29 cellular contexts compared by ENCODE assay signal in the genomic region with DNA sequence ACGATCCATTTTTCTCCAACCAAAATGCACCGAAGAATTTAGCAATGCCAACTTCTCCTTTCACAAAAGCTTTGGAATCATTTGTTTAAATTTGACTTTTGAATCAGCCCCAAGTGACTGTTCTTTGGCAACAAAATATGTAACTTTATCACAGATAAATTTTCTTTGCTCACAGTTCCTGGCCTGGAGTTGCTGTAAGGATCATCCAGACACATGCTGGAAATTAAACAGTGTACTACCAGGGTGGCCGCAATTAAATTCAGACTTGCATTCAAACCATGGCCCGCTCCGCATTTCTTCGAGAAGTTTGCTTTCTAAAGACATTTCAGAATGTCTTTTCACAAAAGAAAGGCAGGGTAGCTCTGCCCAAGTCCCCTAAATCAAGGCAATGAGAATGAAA.
DNase-seq lines count a peak whose midpoint lies in the region; ATAC-seq and TF ChIP-seq lines count a peak whose summit lies in the region.
"Had no signal": no experiment of that assay in that cellular context is flagged by ENCODE, and none has a peak within 500 bp of the region (broad histone marks: within the 10 kb centered on the region; RNA-seq: fewer than 3 reads in every experiment).

No MANE protein-coding gene starts in this region.

- in situ Hi-C loops in IMR-90 (cut with MboI; ENCODE audit: low sequenced_read_pairs): no loop called here

- H2AK5ac ChIP-seq in IMR-90 (ENCODE audit: low read depth, low read length): no peak overlapping the region

- H2BK20ac ChIP-seq in IMR-90 (ENCODE audit: low read depth, low read length): no peak overlapping the region

- no peaks in the 10 kb centered on the region for H3K4me1 Mint-ChIP-seq in T-helper 2 cell treated with Interferon-gamma antibody and Interleukin-4, amounts not matched to agents 5 μg/mL and 100 μg/mL, for 36 hours (ENCODE audit: low read depth)
- H3K4me1 Mint-ChIP-seq: activated CD8-positive, alpha-beta memory T cell treated with anti-CD3 and anti-CD28 coated beads, Interleukin-2, amount 10 ng/mL, durations not matched to agents 7 days and 5 days; activated naive CD8-positive, alpha-beta T cell treated with anti-CD3 and anti-CD28 coated beads, Interleukin-2, amount 10 ng/mL, durations not matched to agents 7 days and 5 days; CD8-positive, alpha-beta memory T cell; central memory CD8-positive, alpha-beta T cell; naive B cell; stimulated activated effector memory CD8-positive, alpha-beta T cell treated with anti-CD3 and anti-CD28 coated beads, Interleukin-12 subunit alpha, Interleukin-12 subunit beta, amount 100 ng/mL, for 72 hours had no signal

- H3K27me3 ChIP-seq in IMR-90 (ENCODE audit: control insufficient read depth, insufficient read depth, low read length) (no peaks in the 10 kb centered on the region; the same call in 1 of the 2 replicates), esophagus muscularis mucosa (no peaks in the 10 kb centered on the region)
- H3K27me3 ChIP-seq: BE2C, esophagus squamous epithelium had no signal

- TF ChIP-seq CTCF in IMR-90 (conservative IDR thresholded peaks at IDR 0.05; ENCODE audit: low read depth, low read length) (no peak), esophagus muscularis mucosa (IDR thresholded peaks at IDR 0.05) (no peak)

- H3K9me1 ChIP-seq in IMR-90 (ENCODE audit: insufficient read depth, low read length): no peaks in the 10 kb centered on the region

- H3K79me1 ChIP-seq in IMR-90 (ENCODE audit: low read depth in 1 of 2, low read length in 2 of 2): no peaks in the 10 kb centered on the region

- no peak overlapping the region for H2BK5ac ChIP-seq in IMR-90 (ENCODE audit: low read depth, low read length, poor library complexity, severe bottlenecking)

- no peak overlapping the region for H2AK9ac ChIP-seq in IMR-90 (replicated peaks; ENCODE audit: low read depth, low read length, poor library complexity)

- H3K27ac Mint-ChIP-seq in T-helper 2 cell treated with Interferon-gamma antibody and Interleukin-4, amounts not matched to agents 5 μg/mL and 100 μg/mL, for 36 hours: no peak overlapping the region
- H3K27ac Mint-ChIP-seq: activated CD8-positive, alpha-beta memory T cell treated with anti-CD3 and anti-CD28 coated beads, Interleukin-2, amount 10 ng/mL, durations not matched to agents 7 days and 5 days; activated naive CD8-positive, alpha-beta T cell treated with anti-CD3 and anti-CD28 coated beads, Interleukin-2, amount 10 ng/mL, durations not matched to agents 7 days and 5 days; CD8-positive, alpha-beta memory T cell; naive B cell; stimulated activated effector memory CD8-positive, alpha-beta T cell treated with anti-CD3 and anti-CD28 coated beads, Interleukin-12 subunit alpha, Interleukin-12 subunit beta, amount 100 ng/mL, for 72 hours had no signal

- H3K4me3 ChIP-seq in IMR-90 (ENCODE audit: insufficient read depth, low read depth, low read length) (no peak overlapping the region), esophagus muscularis mucosa (peak overlapping the region in 1 of 4 donors; percentile 2)
- H3K4me3 ChIP-seq: PC-9, SK-N-MC had no signal

- CTCF ChIA-PET in IMR-90 (lab: Yijun Ruan, JAX): no interaction called here

- H3K36me3 ChIP-seq in IMR-90 (ENCODE audit: control insufficient read depth, insufficient read depth, low read length) (peaks cover 2% of the 10 kb centered on the region), esophagus muscularis mucosa (no peaks in the 10 kb centered on the region)
- H3K36me3 ChIP-seq: BE2C, esophagus squamous epithelium had no signal

- no peak overlapping the region for H4K5ac ChIP-seq in IMR-90 (ENCODE audit: low read depth, low read length)

- no peak overlapping the region for H3K23ac ChIP-seq in IMR-90 (ENCODE audit: low read depth, low read length)

- TF ChIP-seq RAD21 in IMR-90 (IDR thresholded peaks at IDR 0.05; ENCODE audit: low read length): no peak

- H2AFZ ChIP-seq in IMR-90 (replicated peaks; ENCODE audit: low read length, poor library complexity): no peak overlapping the region
- H2AFZ ChIP-seq: PC-9 had no signal

- H3K36me3 Mint-ChIP-seq in T-helper 2 cell treated with Interferon-gamma antibody and Interleukin-4, amounts not matched to agents 5 μg/mL and 100 μg/mL, for 36 hours (ENCODE audit: low read depth): no peaks in the 10 kb centered on the region
- H3K36me3 Mint-ChIP-seq: activated CD8-positive, alpha-beta memory T cell treated with anti-CD3 and anti-CD28 coated beads, Interleukin-2, amount 10 ng/mL, durations not matched to agents 7 days and 5 days; activated naive CD8-positive, alpha-beta T cell treated with anti-CD3 and anti-CD28 coated beads, Interleukin-2, amount 10 ng/mL, durations not matched to agents 7 days and 5 days; CD8-positive, alpha-beta memory T cell; naive B cell; stimulated activated effector memory CD8-positive, alpha-beta T cell treated with anti-CD3 and anti-CD28 coated beads, Interleukin-12 subunit alpha, Interleukin-12 subunit beta, amount 100 ng/mL, for 72 hours had no signal

- no peak for DNase-seq in IMR-90
- no peak for DNase-seq in esophagus muscularis mucosa (ENCODE audit: extremely low spot score)
- peak; percentile 34 for DNase-seq in midbrain (lab: John Stamatoyannopoulos, UW)
- DNase-seq in superior temporal gyrus (ENCODE audit: extremely low spot score): peak; percentile 68
- DNase-seq in DMS79 treated with DMSO at 0.1 percent for 48 hours (lab: John Stamatoyannopoulos, UW): no peak
- DNase-seq in T-helper 2 cell treated with Interferon-gamma antibody and Interleukin-4, amounts not matched to agents 5 μg/mL and 100 μg/mL, for 36 hours (ENCODE audit: low spot score): no peak
- DNase-seq: activated CD4-positive, CD25-positive, alpha-beta regulatory T cell; activated CD8-positive, alpha-beta memory T cell treated with anti-CD3 and anti-CD28 coated beads, Interleukin-2, amount 10 ng/mL, durations not matched to agents 7 days and 5 days; activated gamma-delta T cell; activated naive CD8-positive, alpha-beta T cell treated with anti-CD3 and anti-CD28 coated beads, Interleukin-2, amount 10 ng/mL, durations not matched to agents 7 days and 5 days; activated T-cell treated with anti-CD3 and anti-CD28 coated beads, Interleukin-2, amount 50 U/mL, for 4 hours; BE2C; CD8-positive, alpha-beta memory T cell; dermis blood vessel endothelial cell; EL; esophagus squamous epithelium; Karpas-422; left ventricle myocardium superior; naive B cell; NCI-H1417; NCI-H2029; NCI-H526; NK-92 treated with Interleukin-12 subunit alpha and Interleukin-12 subunit beta, amount 100 ng/mL, for 24 hours; PC-9 had no signal

- no peak overlapping the region for H4K91ac ChIP-seq in IMR-90 (ENCODE audit: insufficient read depth, low read depth, low read length)

- dilution Hi-C loops in IMR-90 (cut with HindIII; ENCODE audit: low sequenced_read_pairs, unreplicated experiment): no loop called here

- no peak overlapping the region for H3K4me3 Mint-ChIP-seq in T-helper 2 cell treated with Interferon-gamma antibody and Interleukin-4, amounts not matched to agents 5 μg/mL and 100 μg/mL, for 36 hours
- H3K4me3 Mint-ChIP-seq: activated CD8-positive, alpha-beta memory T cell treated with anti-CD3 and anti-CD28 coated beads, Interleukin-2, amount 10 ng/mL, durations not matched to agents 7 days and 5 days; activated naive CD8-positive, alpha-beta T cell treated with anti-CD3 and anti-CD28 coated beads, Interleukin-2, amount 10 ng/mL, durations not matched to agents 7 days and 5 days; activated T-cell treated with anti-CD3 and anti-CD28 coated beads, Interleukin-2, amount 50 U/mL, for 4 hours; CD8-positive, alpha-beta memory T cell; central memory CD8-positive, alpha-beta T cell; naive B cell; stimulated activated effector memory CD8-positive, alpha-beta T cell treated with anti-CD3 and anti-CD28 coated beads, Interleukin-12 subunit alpha, Interleukin-12 subunit beta, amount 100 ng/mL, for 72 hours had no signal

- H2BK120ac ChIP-seq in IMR-90 (ENCODE audit: low read depth, low read length): no peak overlapping the region

- WGBS in IMR-90 (ENCODE audit: extremely low coverage in 2 of 2, insufficient read length in 1 of 2), 2 experiments: 50% methylated on average over 1 of the region's 6 CpGs; no CpG with 5 or more reads in 1 of the 2 experiments
- WGBS in esophagus muscularis mucosa: 32% methylated on average over 6 of the region's 6 CpGs

- no peaks in the 10 kb centered on the region for H3K27me3 Mint-ChIP-seq in T-helper 2 cell treated with Interferon-gamma antibody and Interleukin-4, amounts not matched to agents 5 μg/mL and 100 μg/mL, for 36 hours (ENCODE audit: low read depth)
- H3K27me3 Mint-ChIP-seq: activated CD8-positive, alpha-beta memory T cell treated with anti-CD3 and anti-CD28 coated beads, Interleukin-2, amount 10 ng/mL, durations not matched to agents 7 days and 5 days had no signal

- no peak overlapping the region for H3K14ac ChIP-seq in IMR-90 (replicated peaks; ENCODE audit: low read depth, low read length)

- H4K8ac ChIP-seq in IMR-90 (ENCODE audit: low read depth in 2 of 2, low read length in 2 of 2): no peak overlapping the region

- no peak overlapping the region for H3K4ac ChIP-seq in IMR-90 (ENCODE audit: low read depth, low read length)

- H2BK15ac ChIP-seq in IMR-90 (ENCODE audit: low read depth, low read length): no peak overlapping the region

- no peaks in the 10 kb centered on the region for H3K9me3 ChIP-seq in IMR-90 (ENCODE audit: control insufficient read depth, insufficient read depth, low read length)
- H3K9me3 ChIP-seq in esophagus muscularis mucosa: no peaks in the 10 kb centered on the region
- H3K9me3 ChIP-seq: BE2C, esophagus squamous epithelium had no signal

- no peak overlapping the region for H3K9ac ChIP-seq in IMR-90 (ENCODE audit: low read depth, low read length)

- H3K9me3 Mint-ChIP-seq in T-helper 2 cell treated with Interferon-gamma antibody and Interleukin-4, amounts not matched to agents 5 μg/mL and 100 μg/mL, for 36 hours: no peaks in the 10 kb centered on the region
- H3K9me3 Mint-ChIP-seq: activated naive CD8-positive, alpha-beta T cell treated with anti-CD3 and anti-CD28 coated beads, Interleukin-2, amount 10 ng/mL, durations not matched to agents 7 days and 5 days; activated T-cell treated with anti-CD3 and anti-CD28 coated beads, Interleukin-2, amount 50 U/mL, for 4 hours; CD8-positive, alpha-beta memory T cell; central memory CD8-positive, alpha-beta T cell; stimulated activated effector memory CD8-positive, alpha-beta T cell treated with anti-CD3 and anti-CD28 coated beads, Interleukin-12 subunit alpha, Interleukin-12 subunit beta, amount 100 ng/mL, for 72 hours had no signal

- H3K27ac ChIP-seq in IMR-90 (ENCODE audit: insufficient read depth, low read length) (no peak overlapping the region), esophagus muscularis mucosa (replicated peaks in 1 of 4) (peak overlapping the region; percentile 34 to 59 (median 58))
- H3K27ac ChIP-seq: PC-9, SK-N-MC had no signal

- H3K56ac ChIP-seq in IMR-90 (ENCODE audit: extremely low read depth, insufficient read depth, low read length): no peak overlapping the region

- no peak overlapping the region; the same call in 1 of the 2 replicates for H3K18ac ChIP-seq in IMR-90 (ENCODE audit: low read depth, low read length)

- intact Hi-C loops in IMR-90 (cut with micrococcal nuclease) (no loop called here), esophagus muscularis mucosa (cut with DNase I) (loop anchor here (10.0 kb wide), 1 partner anchor 201 kb away; no protein-coding TSS in a partner anchor)

- no peak for TF ChIP-seq EP300 in esophagus muscularis mucosa (IDR thresholded peaks at IDR 0.05)

- H4K20me1 ChIP-seq in IMR-90 (ENCODE audit: insufficient read depth, low read length): no peaks in the 10 kb centered on the region

- peaks cover 1% of the 10 kb centered on the region; the same call in 1 of the 2 replicates for H3K4me1 ChIP-seq in IMR-90 (ENCODE audit: control insufficient read depth, insufficient read depth, low read length)
- H3K4me1 ChIP-seq in esophagus muscularis mucosa: peaks cover 0 to 53% (median 50%) of the 10 kb centered on the region in 4 donors
- H3K4me1 ChIP-seq: BE2C had no signal

- no TSS peak for BruUV-seq in IMR-90 (replicated peaks; lab: Mats Ljungman, UMichigan)

- H3K4me2 ChIP-seq in IMR-90 (ENCODE audit: low read depth, low read length): no peak overlapping the region
- H3K4me2 ChIP-seq: PC-9 had no signal

- POLR2A ChIA-PET in IMR-90 (lab: Charles Lee; ENCODE audit: unreplicated experiment): no interaction called here

- no peak for TF ChIP-seq POLR2A in IMR-90 (IDR thresholded peaks at IDR 0.05; ENCODE audit: low read depth, low read length)
- no peak for TF ChIP-seq POLR2A in esophagus muscularis mucosa (IDR thresholded peaks at IDR 0.05; ENCODE audit: low read depth)

- ATAC-seq in IMR-90 (ENCODE audit: low read depth) (peak; percentile 17; the same call in 1 of the 2 replicates), HG03521 (IDR thresholded peaks at IDR 0.05; ENCODE audit: unreplicated experiment) (no peak), GM21717 (IDR thresholded peaks at IDR 0.05; ENCODE audit: unreplicated experiment) (no peak)
- ATAC-seq: activated CD8-positive, alpha-beta memory T cell treated with anti-CD3 and anti-CD28 coated beads, Interleukin-2, amount 10 ng/mL, durations not matched to agents 7 days and 5 days; activated T-cell treated with anti-CD3 and anti-CD28 coated beads, Interleukin-2, amount 50 U/mL, for 4 hours; left ventricle myocardium superior; stimulated activated effector memory CD8-positive, alpha-beta T cell treated with anti-CD3 and anti-CD28 coated beads, Interleukin-12 subunit alpha, Interleukin-12 subunit beta, amount 100 ng/mL, for 72 hours had no signal

Comparison
In these comparisons a context has a peak if more than half of its experiments do, and no peak if none do; other contexts are left out.
1. DNase-seq: peak in midbrain (single experiment) and superior temporal gyrus (single experiment); none in IMR-90 (single experiment), esophagus muscularis mucosa (single experiment), DMS79 treated with DMSO at 0.1 percent for 48 hours (single experiment) and T-helper 2 cell treated with Interferon-gamma antibody and Interleukin-4, amounts not matched to agents 5 μg/mL and 100 μg/mL, for 36 hours (single experiment).